Comparison of ENCODE assay signal across 15 cellular contexts in the genomic region with DNA sequence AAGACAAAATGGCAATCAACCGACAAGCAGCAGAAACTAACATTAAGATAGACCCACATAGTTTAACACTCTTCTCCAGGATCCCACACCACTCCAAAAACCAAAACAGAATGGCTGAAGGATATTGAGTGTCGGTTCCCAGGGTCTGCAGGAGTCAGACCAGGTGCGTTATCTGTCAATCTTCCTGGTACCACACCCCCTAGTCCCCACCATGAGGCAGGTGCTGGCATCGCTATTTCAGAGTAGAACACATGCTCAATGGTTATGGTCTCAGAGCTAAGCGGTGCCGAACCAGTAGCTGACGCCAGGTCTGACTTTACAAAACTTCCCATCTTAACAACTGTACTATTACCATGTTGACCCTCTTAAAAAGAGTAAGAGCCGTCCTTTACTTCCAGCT.
"Had no signal": no experiment of that assay in that cellular context is flagged by ENCODE, and none has a peak within 500 bp of the region (broad histone marks: within the 10 kb centered on the region; RNA-seq: fewer than 3 reads in every experiment).

No MANE protein-coding gene starts in this region.

- H3K9me3 Mint-ChIP-seq: activated CD8-positive, alpha-beta T cell treated with anti-CD3 and anti-CD28 coated beads for 36 hours; activated T-helper 1 cell treated with anti-CD3 and anti-CD28 coated beads, Interleukin-12 subunit alpha, Interleukin-12 subunit beta, Interleukin-2, Interleukin-4 antibody, amounts not matched to agents 30 ng/mL and 10 ng/mL and 1 ng/mL, durations not matched to agents 14 hours and 24 hours and 36 hours; memory B cell; naive thymus-derived CD8-positive, alpha-beta T cell; stimulated activated naive CD8-positive, alpha-beta T cell treated with anti-CD3 and anti-CD28 coated beads, Interleukin-15, Interleukin-2, amounts not matched to agents 100 ng/mL and 50 ng/mL, for 24 hours; type B pancreatic cell had no signal

- H3K4me3 Mint-ChIP-seq: activated CD8-positive, alpha-beta T cell treated with anti-CD3 and anti-CD28 coated beads for 36 hours; activated T-helper 1 cell treated with anti-CD3 and anti-CD28 coated beads, Interleukin-12 subunit alpha, Interleukin-12 subunit beta, Interleukin-2, Interleukin-4 antibody, amounts not matched to agents 30 ng/mL and 10 ng/mL and 1 ng/mL, durations not matched to agents 14 hours and 24 hours and 36 hours; memory B cell; naive thymus-derived CD8-positive, alpha-beta T cell; stimulated activated naive CD8-positive, alpha-beta T cell treated with anti-CD3 and anti-CD28 coated beads, Interleukin-15, Interleukin-2, amounts not matched to agents 100 ng/mL and 50 ng/mL, for 24 hours; type B pancreatic cell had no signal

- H3K4me3 ChIP-seq: gastroesophageal sphincter, smooth muscle cell, suprapubic skin had no signal

- ATAC-seq: activated CD8-positive, alpha-beta T cell treated with anti-CD3 and anti-CD28 coated beads for 36 hours; gastroesophageal sphincter; left lobe of liver; naive thymus-derived CD8-positive, alpha-beta T cell had no signal

- H3K27me3 ChIP-seq: gastroesophageal sphincter, suprapubic skin had no signal

- H3K27ac ChIP-seq: gastroesophageal sphincter, suprapubic skin, WERI-Rb-1 had no signal

- H3K27ac Mint-ChIP-seq: activated CD8-positive, alpha-beta T cell treated with anti-CD3 and anti-CD28 coated beads for 36 hours; activated T-helper 1 cell treated with anti-CD3 and anti-CD28 coated beads, Interleukin-12 subunit alpha, Interleukin-12 subunit beta, Interleukin-2, Interleukin-4 antibody, amounts not matched to agents 30 ng/mL and 10 ng/mL and 1 ng/mL, durations not matched to agents 14 hours and 24 hours and 36 hours; memory B cell; stimulated activated naive CD8-positive, alpha-beta T cell treated with anti-CD3 and anti-CD28 coated beads, Interleukin-15, Interleukin-2, amounts not matched to agents 100 ng/mL and 50 ng/mL, for 24 hours; type B pancreatic cell had no signal

- DNase-seq: activated CD4-positive, alpha-beta T cell treated with anti-CD3 and anti-CD28 coated beads for 4 hours; activated CD8-positive, alpha-beta T cell treated with anti-CD3 and anti-CD28 coated beads for 36 hours; activated naive CD4-positive, alpha-beta T cell; dermis blood vessel endothelial cell; naive thymus-derived CD8-positive, alpha-beta T cell; posterior cingulate gyrus; WERI-Rb-1 had no signal

- H3K4me2 ChIP-seq: smooth muscle cell had no signal

- H3K9me3 ChIP-seq: gastroesophageal sphincter, suprapubic skin had no signal

- H3K36me3 Mint-ChIP-seq: type B pancreatic cell had no signal

- H3K27me3 Mint-ChIP-seq: activated CD8-positive, alpha-beta T cell treated with anti-CD3 and anti-CD28 coated beads for 36 hours; memory B cell; naive thymus-derived CD8-positive, alpha-beta T cell; stimulated activated naive CD8-positive, alpha-beta T cell treated with anti-CD3 and anti-CD28 coated beads, Interleukin-15, Interleukin-2, amounts not matched to agents 100 ng/mL and 50 ng/mL, for 24 hours; type B pancreatic cell had no signal
